Comparison of ENCODE assay signal across 8 cellular contexts in the genomic region with DNA sequence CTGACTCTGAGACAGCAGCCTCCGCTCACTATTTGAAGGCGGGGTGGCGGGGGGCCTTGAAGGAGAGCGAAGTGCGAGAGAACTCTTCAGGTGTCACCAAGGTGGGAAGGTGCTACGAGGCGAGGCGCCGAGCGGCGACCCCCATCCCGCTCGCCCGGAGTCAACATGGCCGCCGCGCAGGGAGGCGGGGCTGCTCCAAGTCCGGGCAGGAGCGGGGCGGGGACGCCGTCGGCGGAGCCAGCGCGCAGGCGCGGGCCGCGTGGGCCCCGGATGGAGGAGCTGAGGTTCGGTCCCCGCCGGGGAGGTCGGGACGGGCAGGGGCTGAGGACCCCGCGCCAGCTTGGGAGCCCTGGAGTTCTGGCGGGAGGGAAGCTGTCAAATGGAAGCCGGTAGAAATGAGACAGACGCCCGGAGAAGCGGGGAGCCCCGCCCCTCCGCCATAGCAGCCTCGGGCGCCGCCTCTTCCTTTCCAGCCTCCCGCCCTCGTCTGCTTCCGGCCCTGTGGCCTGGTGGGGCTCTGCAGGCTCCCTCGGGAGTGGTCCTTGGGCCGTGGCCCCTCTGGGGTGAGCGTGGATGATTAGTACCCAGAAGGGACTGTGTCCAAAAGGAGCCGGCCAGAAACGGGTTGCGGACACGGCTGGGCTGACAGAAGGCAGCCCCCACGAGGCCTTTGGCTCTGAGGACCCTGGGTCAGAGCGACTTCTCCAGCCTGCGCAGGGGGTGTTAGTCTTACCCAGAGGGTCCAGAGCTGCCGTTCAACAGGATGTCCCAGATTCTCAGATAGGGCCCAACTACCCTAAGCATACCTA. TPM values are rescaled to one million over a fixed set of nuclear protein-coding genes. Genes with fewer than 3 reads are reported as not detected.
DNase-seq lines count a peak whose midpoint lies in the region; ATAC-seq and TF ChIP-seq lines count a peak whose summit lies in the region.

A gene (plus strand): TSS at position 245 of the 809 bp plus-strand sequence. CDS start 2,866 bp downstream, outside the sequence.

- H3K9me3 Mint-ChIP-seq in activated naive CD8-positive, alpha-beta T cell treated with anti-CD3 and anti-CD28 coated beads, Interleukin-2, amount 10 ng/mL, durations not matched to agents 7 days and 5 days = no peaks in the 10 kb centered on the region
- H3K9me3 Mint-ChIP-seq in type B pancreatic cell = no peaks in the 10 kb centered on the region

- peaks cover 68% of the 10 kb centered on the region for H3K4me1 Mint-ChIP-seq in activated naive CD8-positive, alpha-beta T cell treated with anti-CD3 and anti-CD28 coated beads, Interleukin-2, amount 10 ng/mL, durations not matched to agents 7 days and 5 days
- peaks cover 60% of the 10 kb centered on the region for H3K4me1 Mint-ChIP-seq in type B pancreatic cell (ENCODE audit: unreplicated experiment)

- TF ChIP-seq CTCF in GM12864 (IDR thresholded peaks at IDR 0.05; ENCODE audit: low read depth, low read length, missing control alignments) (no peak), type B pancreatic cell (conservative IDR thresholded peaks at IDR 0.05) (peak; percentile 52)

- H3K36me3 Mint-ChIP-seq in activated naive CD8-positive, alpha-beta T cell treated with anti-CD3 and anti-CD28 coated beads, Interleukin-2, amount 10 ng/mL, durations not matched to agents 7 days and 5 days = peaks cover 16% of the 10 kb centered on the region
- H3K36me3 Mint-ChIP-seq in type B pancreatic cell = peaks cover 4% of the 10 kb centered on the region

- peak; percentile 44 for ATAC-seq in HG02610 (IDR thresholded peaks at IDR 0.05; ENCODE audit: unreplicated experiment)
- peak; percentile 59 for ATAC-seq in activated naive CD8-positive, alpha-beta T cell treated with anti-CD3 and anti-CD28 coated beads, Interleukin-2, amount 10 ng/mL, durations not matched to agents 7 days and 5 days (ENCODE audit: low read depth)

- POLR2A ChIA-PET in activated naive CD8-positive, alpha-beta T cell treated with anti-CD3 and anti-CD28 coated beads, Interleukin-2, amount 10 ng/mL, durations not matched to agents 7 days and 5 days (lab: Charles Lee) = interaction anchor here (0.5 to 9.3 kb wide), 33 partner anchors 10 to 316 kb away, joined by 3 to 357 read pairs (median 6); a partner anchor contains a TSS

- H3K27me3 Mint-ChIP-seq in activated naive CD8-positive, alpha-beta T cell treated with anti-CD3 and anti-CD28 coated beads, Interleukin-2, amount 10 ng/mL, durations not matched to agents 7 days and 5 days = no peaks in the 10 kb centered on the region
- no peaks in the 10 kb centered on the region for H3K27me3 Mint-ChIP-seq in type B pancreatic cell

- H3K4me3 Mint-ChIP-seq in activated naive CD8-positive, alpha-beta T cell treated with anti-CD3 and anti-CD28 coated beads, Interleukin-2, amount 10 ng/mL, durations not matched to agents 7 days and 5 days = peak within 1 kb of the TSS; percentile 99
- peak within 1 kb of the TSS; percentile 99 for H3K4me3 Mint-ChIP-seq in type B pancreatic cell

- DNase-seq in GM12864 (ENCODE audit: low read depth) = no peak
- DNase-seq in NCI-H1105 treated with DMSO at 0.1 percent for 48 hours (lab: John Stamatoyannopoulos, UW) = peak; percentile 95
- peak; percentile 52 to 75 for DNase-seq in SW 1271 (lab: John Stamatoyannopoulos, UW)
- peak; percentile 96 for DNase-seq in activated naive CD8-positive, alpha-beta T cell treated with anti-CD3 and anti-CD28 coated beads, Interleukin-2, amount 10 ng/mL, durations not matched to agents 7 days and 5 days
- DNase-seq in cardiac septum (ENCODE audit: low spot score) = peak; percentile 93
- peak; percentile 81 to 98 (median 86) for DNase-seq in posterior cingulate gyrus
- DNase-seq in type B pancreatic cell (ENCODE audit: extremely low spot score, unreplicated experiment) = peak; percentile 95

- peak within 1 kb of the TSS; percentile 100 for H3K27ac Mint-ChIP-seq in activated naive CD8-positive, alpha-beta T cell treated with anti-CD3 and anti-CD28 coated beads, Interleukin-2, amount 10 ng/mL, durations not matched to agents 7 days and 5 days
- H3K27ac Mint-ChIP-seq in type B pancreatic cell = peak within 1 kb of the TSS; percentile 99

- H3K4me3 ChIP-seq in GM12864 (ENCODE audit: low read depth, low read length) = peak within 1 kb of the TSS; percentile 85

- intact Hi-C loops in cardiac septum (cut with DNase I) (loop anchor here (1.0 to 2.0 kb wide), 3 partner anchors 37 to 93 kb away; no protein-coding TSS in a partner anchor), posterior cingulate gyrus (cut with DNase I) (loop anchor here (2.0 kb wide), 1 partner anchor 95 kb away; no protein-coding TSS in a partner anchor)

RNA-seq across cellular contexts. Expression of the gene that starts here (rescaled TPM):
- 10 to 100 TPM; 21.5 TPM for total RNA-seq in activated naive CD8-positive, alpha-beta T cell treated with anti-CD3 and anti-CD28 coated beads, Interleukin-2, amount 10 ng/mL, durations not matched to agents 7 days and 5 days
- 3.9 TPM for total RNA-seq in cardiac septum
- total RNA-seq in type B pancreatic cell (ENCODE audit: low replicate concordance) = 13.3 and 15.3 TPM in 2 replicates
